8 cellular contexts compared by ENCODE assay signal in the genomic region with DNA sequence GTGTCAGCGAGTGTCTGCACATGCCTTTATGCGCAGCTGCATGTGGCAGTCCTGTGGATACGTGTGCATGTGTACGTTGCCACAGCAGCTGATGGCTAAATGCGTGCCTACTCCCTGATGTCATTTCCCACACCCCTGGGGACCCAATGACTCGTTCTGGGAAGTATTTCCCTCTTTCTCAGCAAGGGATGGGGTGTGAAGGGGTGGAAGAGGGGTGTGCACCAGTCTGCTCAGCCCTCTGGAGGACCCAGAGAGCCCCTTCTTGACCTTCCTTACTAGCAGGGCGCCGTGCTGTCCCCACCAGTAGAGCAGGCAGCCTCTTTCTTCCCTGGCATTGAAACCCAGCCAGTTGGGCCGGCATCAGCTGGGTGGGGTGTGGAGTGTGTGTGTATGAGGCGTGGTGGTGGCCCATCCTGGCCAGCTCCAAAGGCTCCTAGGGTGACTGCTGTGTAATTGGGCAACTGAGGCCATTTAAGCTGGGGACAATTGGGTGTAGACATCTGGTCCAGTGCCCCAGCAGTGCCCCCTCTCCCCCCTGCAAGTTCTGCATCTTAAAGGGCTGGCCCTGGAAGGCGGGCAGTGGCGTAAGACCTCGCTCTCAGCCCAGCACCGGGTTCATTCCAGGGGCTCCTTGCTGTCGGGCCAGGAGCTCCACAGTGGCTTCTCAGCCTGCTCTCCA. TPM values are rescaled to one million over a fixed set of nuclear protein-coding genes. Genes with fewer than 3 reads are reported as not detected.
A peak's percentile ranks its signal among the peaks of the same experiment; 100 is the strongest.
DNase-seq lines count a peak whose midpoint lies in the region; ATAC-seq and TF ChIP-seq lines count a peak whose summit lies in the region.

No MANE protein-coding gene starts in this region.

- intact Hi-C loops in posterior cingulate gyrus (cut with DNase I), result no loop called here

- H3K27ac ChIP-seq in thoracic aorta, result peak overlapping the region; percentile 91 to 98

- H3K4me3 ChIP-seq in astrocyte of the cerebellum (ENCODE audit: low read depth, low read length), result no peak overlapping the region
- H3K4me3 ChIP-seq in thoracic aorta, result peak overlapping the region; percentile 58

- TF ChIP-seq CTCF in astrocyte of the cerebellum (IDR thresholded peaks at IDR 0.05; ENCODE audit: low read depth, low read length, missing control alignments) (no peak), thoracic aorta (IDR thresholded peaks at IDR 0.05) (no peak)

- peak; percentile 99 for DNase-seq in HT1080 (ENCODE audit: low read depth)
- peak; percentile 94 for DNase-seq in astrocyte of the cerebellum (ENCODE audit: low read depth)
- peak; percentile 99 for DNase-seq in iris pigment epithelial cell (ENCODE audit: low read depth)
- DNase-seq in thoracic aorta (ENCODE audit: low spot score), result peak; percentile 86
- no peak for DNase-seq in posterior cingulate gyrus

- no peaks in the 10 kb centered on the region for H3K36me3 ChIP-seq in thoracic aorta

- H3K4me1 ChIP-seq in thoracic aorta (ENCODE audit: control insufficient read depth in 1 of 2, low read depth in 2 of 2), result peaks cover 21 to 89% of the 10 kb centered on the region in 2 donors

- H3K9me3 ChIP-seq in thoracic aorta, result no peaks in the 10 kb centered on the region

- ATAC-seq in thoracic aorta (ENCODE audit: insufficient number of reproducible peaks, low FRiP score, low read depth) (peak; percentile 84), GM18498 (IDR thresholded peaks at IDR 0.05; ENCODE audit: unreplicated experiment) (no peak), GM21390 (IDR thresholded peaks at IDR 0.05; ENCODE audit: unreplicated experiment) (no peak), HG03442 (IDR thresholded peaks at IDR 0.05; ENCODE audit: unreplicated experiment) (no peak)

- in situ Hi-C loops in astrocyte of the cerebellum (cut with HindIII; ENCODE audit: low sequenced_read_pairs), result no loop called here

- no peaks in the 10 kb centered on the region for H3K27me3 ChIP-seq in thoracic aorta (replicated peaks; ENCODE audit: insufficient read depth)

RNA-seq across cellular contexts. Expression of a gene that starts 19.2 kb away (rescaled TPM):
- total RNA-seq in HT1080 (2014; rRNA removed; shearing (Covaris generic)), result 9.4 and 11.3 TPM in 2 replicates
- polyA plus RNA-seq in HT1080 (2015; cell fraction: cytosol; rRNA removed), result 9.9 and 11.5 TPM in 2 replicates
- polyA plus RNA-seq in HT1080 (2015; cell fraction: nucleus; rRNA removed), result 20.2 and 23.4 TPM in 2 replicates
- total RNA-seq in thoracic aorta, result 10 to 100 TPM; 45.1 to 57.3 TPM

RNA-seq across cellular contexts. Expression of a gene that starts 26.9 kb away (rescaled TPM):
- total RNA-seq in HT1080 (2014; rRNA removed; shearing (Covaris generic)), result 189 and 195 TPM in 2 replicates
- polyA plus RNA-seq in HT1080 (2015; cell fraction: cytosol; rRNA removed), result 149 and 164 TPM in 2 replicates
- 66.4 and 76.0 TPM in 2 replicates for polyA plus RNA-seq in HT1080 (2015; cell fraction: nucleus; rRNA removed)
- total RNA-seq in thoracic aorta, result 100 to 1,000 TPM in 1 of 2 donors, 10 to 100 TPM in 1; 79.9 to 127 TPM

RNA-seq across cellular contexts. Expression of a gene that starts 41.4 kb away (rescaled TPM):
- total RNA-seq in HT1080 (2014; rRNA removed; shearing (Covaris generic)), result 33.6 and 39.4 TPM in 2 replicates
- polyA plus RNA-seq in HT1080 (2015; cell fraction: cytosol; rRNA removed), result 45.0 and 45.1 TPM in 2 replicates
- polyA plus RNA-seq in HT1080 (2015; cell fraction: nucleus; rRNA removed), result 28.2 and 35.8 TPM in 2 replicates
- 10 to 100 TPM in 1 of 2 donors, 1 to 10 TPM in 1; 5.8 to 16.9 TPM for total RNA-seq in thoracic aorta

RNA-seq across cellular contexts. Expression of a gene that starts 45.7 kb away (rescaled TPM):
- 15.4 and 16.9 TPM in 2 replicates for total RNA-seq in HT1080 (2014; rRNA removed; shearing (Covaris generic))
- polyA plus RNA-seq in HT1080 (2015; cell fraction: cytosol; rRNA removed), result 4.5 and 4.7 TPM in 2 replicates
- 63.5 and 65.9 TPM in 2 replicates for polyA plus RNA-seq in HT1080 (2015; cell fraction: nucleus; rRNA removed)
- 100 to 1,000 TPM; 252 to 263 TPM for total RNA-seq in thoracic aorta

Comparison
In these comparisons a context has a peak if more than half of its experiments do, and no peak if none do; other contexts are left out.
1. DNase-seq: peak in HT1080 (single experiment), astrocyte of the cerebellum (single experiment), iris pigment epithelial cell (single experiment) and thoracic aorta (single experiment); none in posterior cingulate gyrus (0 of 10).